1 cellular context compared by ENCODE assay signal in genomic region chr5:139705191-139705590, GRCh38.
A peak's percentile ranks its signal among the peaks of the same experiment; 100 is the strongest.
TF ChIP-seq lines count a peak whose summit lies in the region.

No MANE protein-coding gene starts in this region.

TF ChIP-seq in HCT116, 20 proteins besides CTCF, POLR2A, EP300 and RAD21:
- TF ChIP-seq, protein P1, sequence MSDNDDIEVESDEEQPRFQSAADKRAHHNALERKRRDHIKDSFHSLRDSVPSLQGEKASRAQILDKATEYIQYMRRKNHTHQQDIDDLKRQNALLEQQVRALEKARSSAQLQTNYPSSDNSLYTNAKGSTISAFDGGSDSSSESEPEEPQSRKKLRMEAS (IDR thresholded peaks at IDR 0.05), result peak; percentile 48
- TF ChIP-seq CEBPB (IDR thresholded peaks at IDR 0.05; ENCODE audit: low read depth), result no peak
